Comparison of ENCODE assay signal across 17 cellular contexts in the genomic region with DNA sequence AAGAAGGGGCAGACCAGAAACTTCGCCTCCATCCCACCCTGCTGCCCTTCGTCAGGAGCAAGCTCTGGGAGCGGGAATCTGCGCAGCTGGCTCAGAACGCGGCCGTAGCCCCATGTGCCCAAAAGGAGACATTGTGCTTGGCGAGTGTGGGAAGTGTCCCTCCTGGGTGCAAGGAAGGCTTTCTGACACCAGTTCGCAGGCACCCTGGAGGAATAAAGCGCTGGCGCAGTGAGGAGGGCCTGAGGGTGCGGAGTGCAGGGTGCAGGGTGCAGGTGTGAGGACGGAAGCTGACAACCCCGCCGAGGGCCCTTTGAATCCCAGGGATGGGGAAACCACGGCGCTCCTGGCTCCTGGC. TPM values are rescaled to one million over a fixed set of nuclear protein-coding genes. Genes with fewer than 3 reads are reported as not detected.
DNase-seq lines count a peak whose midpoint lies in the region; ATAC-seq and TF ChIP-seq lines count a peak whose summit lies in the region.
"Had no signal": no experiment of that assay in that cellular context is flagged by ENCODE, and none has a peak within 500 bp of the region (broad histone marks: within the 10 kb centered on the region; RNA-seq: fewer than 3 reads in every experiment).

No MANE protein-coding gene starts in this region.

- TF ChIP-seq CTCF in WTC11 (IDR thresholded peaks at IDR 0.05) (no peak), HFFc6 (IDR thresholded peaks at IDR 0.05) (no peak)

- peaks cover 16% of the 10 kb centered on the region for H3K4me1 Mint-ChIP-seq in activated T-cell treated with anti-CD3 and anti-CD28 coated beads, Interleukin-2, amount 50 U/mL, for 72 hours (ENCODE audit: low read depth)
- H3K4me1 Mint-ChIP-seq in WTC11 (peaks cover 22% of the 10 kb centered on the region), HFFc6 (ENCODE audit: low read depth) (no peaks in the 10 kb centered on the region)

- CTCF ChIA-PET in WTC11 (lab: Charles Lee): interaction anchor here (0.6 to 6.5 kb wide), 12 partner anchors 12 to 863 kb away, joined by 3 to 65 read pairs (median 4); no protein-coding TSS in a partner anchor

- H3K27ac ChIP-seq in iPS-20b (ENCODE audit: low read length): no peak overlapping the region
- peak overlapping the region; percentile 44 for H3K27ac ChIP-seq in temporal lobe (ENCODE audit: low read depth, low read length)
- H3K27ac ChIP-seq: epithelial cell of prostate, heart right ventricle, prostate gland had no signal

- DNase-seq in activated T-cell treated with anti-CD3 and anti-CD28 coated beads, Interleukin-2, amount 50 U/mL, for 72 hours: no peak
- DNase-seq in activated T-cell treated with anti-CD3 and anti-CD28 coated beads for 4 hours (no peak), WTC11 (ENCODE audit: low spot score) (peak; percentile 35), anterior cingulate cortex (lab: John Stamatoyannopoulos, UW) (no peak), HFFc6 (no peak)
- DNase-seq: DMS79 treated with DMSO at 0.1 percent for 48 hours; heart right ventricle; NCI-H524 treated with DMSO at 0.1 percent for 48 hours; SHP77 treated with DMSO at 0.1 percent for 48 hours; stimulated activated CD4-positive, alpha-beta T cell treated with anti-CD3 and anti-CD28 coated beads, Interleukin-1b, Interleukin-23, amount 100 ng/mL, for 48 hours had no signal

- H3K9me3 ChIP-seq in iPS-20b (ENCODE audit: insufficient read depth, low read depth, low read length): no peaks in the 10 kb centered on the region
- H3K9me3 ChIP-seq: heart right ventricle, prostate gland had no signal

- H3K4me3 Mint-ChIP-seq in activated T-cell treated with anti-CD3 and anti-CD28 coated beads, Interleukin-2, amount 50 U/mL, for 72 hours: peak overlapping the region; percentile 45 to 66
- H3K4me3 Mint-ChIP-seq in WTC11: peak overlapping the region; percentile 81
- H3K4me3 Mint-ChIP-seq in HFFc6: no peak overlapping the region
- H3K4me3 Mint-ChIP-seq: activated T-helper 1 cell treated with anti-CD3 and anti-CD28 coated beads, Interleukin-12 subunit alpha, Interleukin-12 subunit beta, Interleukin-2, Interleukin-4 antibody, amounts not matched to agents 30 ng/mL and 10 ng/mL and 1 ng/mL, durations not matched to agents 14 hours and 24 hours and 36 hours had no signal

- peaks cover 97% of the 10 kb centered on the region for H3K27me3 ChIP-seq in iPS-20b (ENCODE audit: insufficient read depth, low read length)

- POLR2A ChIA-PET in WTC11 (lab: Charles Lee): no interaction called here

- H3K9me3 Mint-ChIP-seq in activated T-cell treated with anti-CD3 and anti-CD28 coated beads, Interleukin-2, amount 50 U/mL, for 72 hours: no peaks in the 10 kb centered on the region
- H3K9me3 Mint-ChIP-seq in WTC11 (no peaks in the 10 kb centered on the region), HFFc6 (no peaks in the 10 kb centered on the region)
- H3K9me3 Mint-ChIP-seq: activated T-helper 1 cell treated with anti-CD3 and anti-CD28 coated beads, Interleukin-12 subunit alpha, Interleukin-12 subunit beta, Interleukin-2, Interleukin-4 antibody, amounts not matched to agents 30 ng/mL and 10 ng/mL and 1 ng/mL, durations not matched to agents 14 hours and 24 hours and 36 hours had no signal

- no peaks in the 10 kb centered on the region for H3K36me3 Mint-ChIP-seq in activated T-cell treated with anti-CD3 and anti-CD28 coated beads, Interleukin-2, amount 50 U/mL, for 72 hours (ENCODE audit: insufficient read depth in 2 of 2)
- no peaks in the 10 kb centered on the region for H3K36me3 Mint-ChIP-seq in WTC11
- no peaks in the 10 kb centered on the region for H3K36me3 Mint-ChIP-seq in HFFc6 (ENCODE audit: low read depth)

- no peaks in the 10 kb centered on the region for H3K36me3 ChIP-seq in iPS-20b (ENCODE audit: insufficient read depth, low read depth, low read length)
- H3K36me3 ChIP-seq: heart right ventricle, prostate gland had no signal

- peak overlapping the region; percentile 69 for H3K4me3 ChIP-seq in iPS-20b (ENCODE audit: low read length)

- peaks cover 4% of the 10 kb centered on the region; the same call in 1 of the 2 replicates for H3K4me1 ChIP-seq in iPS-20b (ENCODE audit: insufficient read depth, low read length)

- H3K27ac Mint-ChIP-seq in activated T-cell treated with anti-CD3 and anti-CD28 coated beads, Interleukin-2, amount 50 U/mL, for 72 hours: no peak overlapping the region
- H3K27ac Mint-ChIP-seq in WTC11 (no peak overlapping the region), HFFc6 (no peak overlapping the region)
- H3K27ac Mint-ChIP-seq: activated T-helper 1 cell treated with anti-CD3 and anti-CD28 coated beads, Interleukin-12 subunit alpha, Interleukin-12 subunit beta, Interleukin-2, Interleukin-4 antibody, amounts not matched to agents 30 ng/mL and 10 ng/mL and 1 ng/mL, durations not matched to agents 14 hours and 24 hours and 36 hours had no signal

- peaks cover 73% of the 10 kb centered on the region for H3K27me3 Mint-ChIP-seq in activated T-cell treated with anti-CD3 and anti-CD28 coated beads, Interleukin-2, amount 50 U/mL, for 72 hours (ENCODE audit: low read depth)
- H3K27me3 Mint-ChIP-seq in WTC11 (ENCODE audit: low read depth) (peaks cover 67% of the 10 kb centered on the region), HFFc6 (ENCODE audit: insufficient read depth) (peaks cover 60% of the 10 kb centered on the region)

- ATAC-seq in activated T-cell treated with anti-CD3 and anti-CD28 coated beads, Interleukin-2, amount 50 U/mL, for 72 hours (replicated peaks in 1 of 2): no peak
- ATAC-seq in WTC11 (peak; percentile 7; the same call in 1 of the 2 replicates), HG03097 (IDR thresholded peaks at IDR 0.05; ENCODE audit: low FRiP score, unreplicated experiment) (no peak)

- no peak overlapping the region for H3K9ac ChIP-seq in iPS-20b (ENCODE audit: low read depth, low read length)

TF ChIP-seq in WTC11, 78 proteins besides CTCF, POLR2A, EP300 and RAD21:
- no peak for TF ChIP-seq NFYB (CRISPR knock-in tag; conservative IDR thresholded peaks at IDR 0.05; ENCODE audit: low read depth)
- TF ChIP-seq FOXP4 (CRISPR knock-in tag; IDR thresholded peaks at IDR 0.05): 0 out of 2 replicates have a peak, but pooled peaks have one; percentile 39
- TF ChIP-seq NFE2L1 (CRISPR knock-in tag; IDR thresholded peaks at IDR 0.05): peak; percentile 44; the same call in 1 of the 2 replicates
- TF ChIP-seq, protein P1, sequence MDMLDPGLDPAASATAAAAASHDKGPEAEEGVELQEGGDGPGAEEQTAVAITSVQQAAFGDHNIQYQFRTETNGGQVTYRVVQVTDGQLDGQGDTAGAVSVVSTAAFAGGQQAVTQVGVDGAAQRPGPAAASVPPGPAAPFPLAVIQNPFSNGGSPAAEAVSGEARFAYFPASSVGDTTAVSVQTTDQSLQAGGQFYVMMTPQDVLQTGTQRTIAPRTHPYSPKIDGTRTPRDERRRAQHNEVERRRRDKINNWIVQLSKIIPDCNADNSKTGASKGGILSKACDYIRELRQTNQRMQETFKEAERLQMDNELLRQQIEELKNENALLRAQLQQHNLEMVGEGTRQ (CRISPR knock-in tag; IDR thresholded peaks at IDR 0.05): 0 out of 2 replicates have a peak, but pooled peaks have one; percentile 17
- peak; percentile 79; the same call in 1 of the 2 replicates for TF ChIP-seq MAX (CRISPR knock-in tag; IDR thresholded peaks at IDR 0.05)
- TF ChIP-seq ZNF121 (CRISPR knock-in tag; IDR thresholded peaks at IDR 0.05): no peak
- 0 out of 2 replicates have a peak, but pooled peaks have one; percentile 4 for TF ChIP-seq TEAD1 (CRISPR knock-in tag; IDR thresholded peaks at IDR 0.05)
- TF ChIP-seq ZBTB21 (CRISPR knock-in tag; IDR thresholded peaks at IDR 0.05; ENCODE audit: borderline replicate concordance): 0 out of 2 replicates have a peak, but pooled peaks have one; percentile 39

RNA-seq across cellular contexts. Expression of gene SLIT1, which starts 0.8 kb away (rescaled TPM):
- 1 to 10 TPM in 1 of 2 donors, under 1 TPM in 1; 0.65 to 1.3 TPM for total RNA-seq in activated T-cell treated with anti-CD3 and anti-CD28 coated beads, Interleukin-2, amount 50 U/mL, for 72 hours
- 1.1 to 1.6 TPM (median 1.4 TPM) in 3 replicates for total RNA-seq in WTC11 (2021)
- 86.1 TPM for total RNA-seq in temporal lobe
- total RNA-seq in HFFc6 (2021; fragmentation: NEBNext Ultra II Directional; extraction: Animal tissue kit (Norgen Biotek cat#: 25700)): under 1 TPM in 1 of 6 experiments, not detected in 5; 0.05 TPM
- total RNA-seq: lung microvascular endothelial cell had no signal

Comparison
In these comparisons a context has a peak if more than half of its experiments do, and no peak if none do; other contexts are left out.
1. RNA of gene SLIT1, which starts 0.8 kb away (total RNA-seq): 86.1 TPM in temporal lobe (single experiment); 1.1 to 1.6 TPM in WTC11, 0.65 to 1.3 TPM in activated T-cell treated with anti-CD3 and anti-CD28 coated beads, Interleukin-2, amount 50 U/mL, for 72 hours and 0.05 TPM in HFFc6; every median in the first group is over 10 times any median in the second.